In the genomic region with DNA sequence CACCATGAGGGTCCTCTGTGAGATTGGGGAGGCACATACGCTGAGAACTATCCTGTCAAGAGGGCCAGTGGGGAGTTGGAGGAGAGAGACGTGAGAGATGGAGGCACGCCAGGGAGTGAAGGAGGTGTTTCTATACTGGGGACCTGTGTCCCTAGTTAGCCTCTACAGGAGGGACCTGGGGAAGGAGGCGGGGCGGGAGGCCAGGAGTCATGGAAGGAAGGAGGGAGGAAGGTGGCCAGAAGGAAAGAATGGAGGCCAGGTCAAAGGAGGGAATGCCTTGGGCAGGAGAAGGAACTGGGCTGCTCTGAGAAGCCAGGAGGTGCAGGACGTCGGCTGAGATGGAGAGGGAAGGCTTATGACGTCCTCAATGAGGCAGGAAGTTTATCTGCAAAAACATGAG, we compare ENCODE assay signal across 25 cellular contexts.
DNase-seq lines count a peak whose midpoint lies in the region; ATAC-seq lines count a peak whose summit lies in the region.
"Had no signal": no experiment of that assay in that cellular context is flagged by ENCODE, and none has a peak within 500 bp of the region (broad histone marks: within the 10 kb centered on the region; RNA-seq: fewer than 3 reads in every experiment).

No MANE protein-coding gene starts in this region.

- 61% methylated on average over 8 of the region's 8 CpGs for WGBS in urinary bladder

- H3K4me3 ChIP-seq in duodenal mucosa (ENCODE audit: low read depth in 1 of 2, low read length in 2 of 2): no peak overlapping the region
- no peak overlapping the region for H3K4me3 ChIP-seq in urinary bladder (ENCODE audit: low read depth, low read length)
- H3K4me3 ChIP-seq: GM12878, HAP-1, hepatocyte, SK-N-MC, suprapubic skin had no signal

- no peak overlapping the region for H3K9ac ChIP-seq in duodenal mucosa (ENCODE audit: low read depth in 1 of 2, low read length in 2 of 2)

- no peaks in the 10 kb centered on the region for H3K27me3 ChIP-seq in duodenal mucosa (ENCODE audit: control insufficient read depth in 1 of 2, insufficient read depth in 2 of 2, low read length in 2 of 2)
- H3K27me3 ChIP-seq: hepatocyte, suprapubic skin had no signal

- no peaks in the 10 kb centered on the region for H3K36me3 ChIP-seq in duodenal mucosa (ENCODE audit: control insufficient read depth in 1 of 2, insufficient read depth in 2 of 2, low read length in 2 of 2)
- H3K36me3 ChIP-seq in urinary bladder (ENCODE audit: insufficient read depth): no peaks in the 10 kb centered on the region
- H3K36me3 ChIP-seq: HAP-1, suprapubic skin had no signal

- DNase-seq in left ventricle myocardium superior (peak; percentile 65), posterior vena cava (ENCODE audit: low spot score) (peak; percentile 52), SW 1271 (lab: John Stamatoyannopoulos, UW) (no peak)
- no peak for DNase-seq in central memory CD4-positive, alpha-beta T cell
- DNase-seq: activated CD4-positive, alpha-beta T cell treated with anti-CD3 and anti-CD28 coated beads for 1 hour; activated CD8-positive, alpha-beta T cell treated with anti-CD3 and anti-CD28 coated beads, Interleukin-2, amount 10 ng/mL, durations not matched to agents 7 days and 5 days; activated T-cell treated with anti-CD3 and anti-CD28 coated beads, Interleukin-2, amount 50 U/mL, for 1 hour; immature natural killer cell; midbrain; NCI-H1092; NCI-H1930; NCI-H226; RPMI8226; stimulated activated CD4-positive, alpha-beta T cell treated with anti-CD3 and anti-CD28 coated beads, Interleukin-2, amount 100 ng/mL, for 24 hours; T-helper 17 cell had no signal

- intact Hi-C loops in left ventricle myocardium superior (cut with micrococcal nuclease): no loop called here
- intact Hi-C loops in posterior vena cava (cut with DNase I): no loop called here

- no peaks in the 10 kb centered on the region for H3K9me3 ChIP-seq in duodenal mucosa (ENCODE audit: control insufficient read depth in 1 of 2, low read length in 2 of 2)
- H3K9me3 ChIP-seq: HAP-1, suprapubic skin had no signal

- peaks cover 0 to 12% of the 10 kb centered on the region in 2 donors for H3K4me1 ChIP-seq in duodenal mucosa (ENCODE audit: control insufficient read depth in 1 of 2, insufficient read depth in 2 of 2, low read length in 2 of 2)
- peaks cover 3% of the 10 kb centered on the region for H3K4me1 ChIP-seq in urinary bladder (ENCODE audit: insufficient read depth)
- H3K4me1 ChIP-seq: HAP-1 had no signal

- ATAC-seq in left ventricle myocardium superior (peak; percentile 37), HG03565 (IDR thresholded peaks at IDR 0.05; ENCODE audit: unreplicated experiment) (no peak)
- ATAC-seq: activated CD8-positive, alpha-beta T cell treated with anti-CD3 and anti-CD28 coated beads, Interleukin-2, amount 10 ng/mL, durations not matched to agents 7 days and 5 days; GM12878; natural killer cell treated with Interleukin-12 subunit alpha and Interleukin-12 subunit beta and Interleukin-15 and Interleukin-18, amount 100 ng/mL, for 72 hours; T-helper 17 cell had no signal

- peak overlapping the region; percentile 36 for H3K27ac ChIP-seq in duodenal mucosa (ENCODE audit: low read depth, low read length)
- H3K27ac ChIP-seq in urinary bladder (ENCODE audit: low read depth): peak overlapping the region; percentile 19
- H3K27ac ChIP-seq: hepatocyte, HL-60, SK-N-MC, suprapubic skin had no signal

Comparison
In these comparisons a context has a peak if more than half of its experiments do, and no peak if none do; other contexts are left out.
1. DNase-seq: peak in left ventricle myocardium superior (single experiment) and posterior vena cava (single experiment); none in central memory CD4-positive, alpha-beta T cell (single experiment) and SW 1271 (0 of 2).